Comparison of ENCODE assay signal across 24 cellular contexts in genomic region chr22:40018051-40018450, GRCh38. TPM values are rescaled to one million over a fixed set of nuclear protein-coding genes. Genes with fewer than 3 reads are reported as not detected.
"Had no signal": no experiment of that assay in that cellular context is flagged by ENCODE, and none has a peak within 500 bp of the region (broad histone marks: within the 10 kb centered on the region; RNA-seq: fewer than 3 reads in every experiment).

No MANE protein-coding gene starts in this region.

- H3K9me2 ChIP-seq: SK-N-SH had no signal

- DNase-seq: MG63, NCI-H1092 treated with DMSO at 0.1 percent for 48 hours, NCI-H1436, NCI-H187, NCI-H2029, NCI-H2081 treated with DMSO at 0.1 percent for 48 hours, NCI-H2171, NCI-H226, NCI-H446, NCI-H510A, NCI-H524 treated with DMSO at 0.1 percent for 48 hours, NCI-H69, NCI-H774, PC-3, SHP77, SK-N-SH had no signal

- H3K4me3 ChIP-seq: K562, MG63 had no signal

- ATAC-seq: K562, Panc1, PC-3 had no signal

- FAIRE-seq: HTR-8/SVneo, K562 had no signal

- H3K4me2 ChIP-seq: KMS-11, SK-N-SH had no signal

- H3K9me3 ChIP-seq: MG63, SK-N-SH had no signal

- H3K9ac ChIP-seq: KMS-11, SK-N-SH had no signal

- H3K36me3 ChIP-seq: MG63 had no signal

- H3K27ac ChIP-seq: HL-60, KMS-11 had no signal

RNA-seq across cellular contexts. Expression of gene FAM83F, which starts 23.3 kb away (rescaled TPM):
- total RNA-seq: LHCN-M2, OCI-LY7, SK-MEL-5 had no signal

RNA-seq across cellular contexts. Expression of gene TMA7B, which starts 57.9 kb away (rescaled TPM):
- total RNA-seq: LHCN-M2, OCI-LY7, PC-3 had no signal
